ENCODE assay signal across 1 cellular context in genomic region chr13:51643882-51644281, GRCh38.
TF ChIP-seq lines count a peak whose summit lies in the region.

No MANE protein-coding gene starts in this region.

TF ChIP-seq in HepG2, 621 proteins besides CTCF, POLR2A, EP300 and RAD21 (continued from another document):
- TF ChIP-seq ARID3A (IDR thresholded peaks at IDR 0.05; ENCODE audit: low read depth, low read length) = peak; percentile 10; the same call in 1 of the 2 replicates
- no peak for TF ChIP-seq MBNL3 (CRISPR knock-in tag; conservative IDR thresholded peaks at IDR 0.05)
- TF ChIP-seq, protein P1, sequence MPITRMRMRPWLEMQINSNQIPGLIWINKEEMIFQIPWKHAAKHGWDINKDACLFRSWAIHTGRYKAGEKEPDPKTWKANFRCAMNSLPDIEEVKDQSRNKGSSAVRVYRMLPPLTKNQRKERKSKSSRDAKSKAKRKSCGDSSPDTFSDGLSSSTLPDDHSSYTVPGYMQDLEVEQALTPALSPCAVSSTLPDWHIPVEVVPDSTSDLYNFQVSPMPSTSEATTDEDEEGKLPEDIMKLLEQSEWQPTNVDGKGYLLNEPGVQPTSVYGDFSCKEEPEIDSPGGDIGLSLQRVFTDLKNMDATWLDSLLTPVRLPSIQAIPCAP (CRISPR knock-in tag; IDR thresholded peaks at IDR 0.05; ENCODE audit: low read depth) = no peak
- 0 out of 2 replicates have a peak, but pooled peaks have one; percentile 4 for TF ChIP-seq ELF3 (CRISPR knock-in tag; IDR thresholded peaks at IDR 0.05)
- no peak for TF ChIP-seq ZNF326 (CRISPR knock-in tag; IDR thresholded peaks at IDR 0.05; ENCODE audit: borderline replicate concordance)
- peak; percentile 40; the same call in 1 of the 2 replicates for TF ChIP-seq SIX1 (CRISPR knock-in tag; IDR thresholded peaks at IDR 0.05; ENCODE audit: borderline replicate concordance)
- no peak for TF ChIP-seq NBN (conservative IDR thresholded peaks at IDR 0.05)
- TF ChIP-seq KLF6 (CRISPR knock-in tag; IDR thresholded peaks at IDR 0.05) = no peak
- TF ChIP-seq POGZ (CRISPR knock-in tag; IDR thresholded peaks at IDR 0.05) = no peak
- no peak for TF ChIP-seq JUN (CRISPR knock-in tag; IDR thresholded peaks at IDR 0.05)
- TF ChIP-seq MTA3 (CRISPR knock-in tag; IDR thresholded peaks at IDR 0.05) = no peak
- TF ChIP-seq, protein P2, sequence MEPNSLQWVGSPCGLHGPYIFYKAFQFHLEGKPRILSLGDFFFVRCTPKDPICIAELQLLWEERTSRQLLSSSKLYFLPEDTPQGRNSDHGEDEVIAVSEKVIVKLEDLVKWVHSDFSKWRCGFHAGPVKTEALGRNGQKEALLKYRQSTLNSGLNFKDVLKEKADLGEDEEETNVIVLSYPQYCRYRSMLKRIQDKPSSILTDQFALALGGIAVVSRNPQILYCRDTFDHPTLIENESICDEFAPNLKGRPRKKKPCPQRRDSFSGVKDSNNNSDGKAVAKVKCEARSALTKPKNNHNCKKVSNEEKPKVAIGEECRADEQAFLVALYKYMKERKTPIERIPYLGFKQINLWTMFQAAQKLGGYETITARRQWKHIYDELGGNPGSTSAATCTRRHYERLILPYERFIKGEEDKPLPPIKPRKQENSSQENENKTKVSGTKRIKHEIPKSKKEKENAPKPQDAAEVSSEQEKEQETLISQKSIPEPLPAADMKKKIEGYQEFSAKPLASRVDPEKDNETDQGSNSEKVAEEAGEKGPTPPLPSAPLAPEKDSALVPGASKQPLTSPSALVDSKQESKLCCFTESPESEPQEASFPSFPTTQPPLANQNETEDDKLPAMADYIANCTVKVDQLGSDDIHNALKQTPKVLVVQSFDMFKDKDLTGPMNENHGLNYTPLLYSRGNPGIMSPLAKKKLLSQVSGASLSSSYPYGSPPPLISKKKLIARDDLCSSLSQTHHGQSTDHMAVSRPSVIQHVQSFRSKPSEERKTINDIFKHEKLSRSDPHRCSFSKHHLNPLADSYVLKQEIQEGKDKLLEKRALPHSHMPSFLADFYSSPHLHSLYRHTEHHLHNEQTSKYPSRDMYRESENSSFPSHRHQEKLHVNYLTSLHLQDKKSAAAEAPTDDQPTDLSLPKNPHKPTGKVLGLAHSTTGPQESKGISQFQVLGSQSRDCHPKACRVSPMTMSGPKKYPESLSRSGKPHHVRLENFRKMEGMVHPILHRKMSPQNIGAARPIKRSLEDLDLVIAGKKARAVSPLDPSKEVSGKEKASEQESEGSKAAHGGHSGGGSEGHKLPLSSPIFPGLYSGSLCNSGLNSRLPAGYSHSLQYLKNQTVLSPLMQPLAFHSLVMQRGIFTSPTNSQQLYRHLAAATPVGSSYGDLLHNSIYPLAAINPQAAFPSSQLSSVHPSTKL (CRISPR knock-in tag; IDR thresholded peaks at IDR 0.05) = peak; percentile 21; the same call in 1 of the 2 replicates
- no peak for TF ChIP-seq ZNF496 (CRISPR knock-in tag; IDR thresholded peaks at IDR 0.05; ENCODE audit: insufficient replicate concordance)
- TF ChIP-seq SAFB2 (CRISPR knock-in tag; IDR thresholded peaks at IDR 0.05; ENCODE audit: borderline replicate concordance, low read depth) = no peak
- no peak for TF ChIP-seq ZNF44 (CRISPR knock-in tag; IDR thresholded peaks at IDR 0.05)
- peak; percentile 9; the same call in 1 of the 2 replicates for TF ChIP-seq ETV5 (CRISPR knock-in tag; IDR thresholded peaks at IDR 0.05; ENCODE audit: borderline replicate concordance)
- TF ChIP-seq, protein P3, sequence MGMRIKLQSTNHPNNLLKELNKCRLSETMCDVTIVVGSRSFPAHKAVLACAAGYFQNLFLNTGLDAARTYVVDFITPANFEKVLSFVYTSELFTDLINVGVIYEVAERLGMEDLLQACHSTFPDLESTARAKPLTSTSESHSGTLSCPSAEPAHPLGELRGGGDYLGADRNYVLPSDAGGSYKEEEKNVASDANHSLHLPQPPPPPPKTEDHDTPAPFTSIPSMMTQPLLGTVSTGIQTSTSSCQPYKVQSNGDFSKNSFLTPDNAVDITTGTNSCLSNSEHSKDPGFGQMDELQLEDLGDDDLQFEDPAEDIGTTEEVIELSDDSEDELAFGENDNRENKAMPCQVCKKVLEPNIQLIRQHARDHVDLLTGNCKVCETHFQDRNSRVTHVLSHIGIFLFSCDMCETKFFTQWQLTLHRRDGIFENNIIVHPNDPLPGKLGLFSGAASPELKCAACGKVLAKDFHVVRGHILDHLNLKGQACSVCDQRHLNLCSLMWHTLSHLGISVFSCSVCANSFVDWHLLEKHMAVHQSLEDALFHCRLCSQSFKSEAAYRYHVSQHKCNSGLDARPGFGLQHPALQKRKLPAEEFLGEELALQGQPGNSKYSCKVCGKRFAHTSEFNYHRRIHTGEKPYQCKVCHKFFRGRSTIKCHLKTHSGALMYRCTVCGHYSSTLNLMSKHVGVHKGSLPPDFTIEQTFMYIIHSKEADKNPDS (CRISPR knock-in tag; IDR thresholded peaks at IDR 0.05) = no peak
- TF ChIP-seq HMG20A (CRISPR knock-in tag; IDR thresholded peaks at IDR 0.05; ENCODE audit: borderline replicate concordance) = peak; percentile 33; the same call in 1 of the 2 replicates
- no peak for TF ChIP-seq HNRNPLL (IDR thresholded peaks at IDR 0.05; ENCODE audit: low read depth, low read length, poor library complexity, severe bottlenecking)
- no peak for TF ChIP-seq ZBTB8A (CRISPR knock-in tag; IDR thresholded peaks at IDR 0.05; ENCODE audit: borderline replicate concordance, low read depth)
- TF ChIP-seq ZFP36L1 (CRISPR knock-in tag; IDR thresholded peaks at IDR 0.05) = no peak
- TF ChIP-seq ZNF749 (CRISPR knock-in tag; IDR thresholded peaks at IDR 0.05; ENCODE audit: borderline replicate concordance) = no peak
- no peak for TF ChIP-seq YEATS4 (CRISPR knock-in tag; IDR thresholded peaks at IDR 0.05; ENCODE audit: borderline replicate concordance)
